9 cellular contexts compared by ENCODE assay signal in the genomic region with DNA sequence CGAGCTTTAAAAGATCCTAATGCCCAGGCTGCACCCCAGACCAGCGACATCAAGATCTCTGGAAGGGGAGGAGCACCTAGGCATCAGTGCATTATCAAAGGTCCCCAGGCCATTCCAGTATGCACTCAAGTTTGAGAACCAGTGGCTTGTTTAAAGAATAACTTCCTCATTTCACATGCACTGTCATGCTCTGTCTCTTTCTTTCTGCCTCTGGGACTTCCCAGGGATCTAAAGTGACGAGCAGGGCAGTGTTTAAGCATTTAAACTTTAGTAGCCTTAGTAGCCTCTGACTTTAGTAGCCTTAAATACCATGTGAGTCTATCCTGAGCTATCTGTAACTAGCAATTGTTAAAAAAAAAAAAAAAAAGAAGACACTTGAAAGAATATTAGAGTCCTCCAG. TPM values are rescaled to one million over a fixed set of nuclear protein-coding genes. Genes with fewer than 3 reads are reported as not detected.
DNase-seq lines count a peak whose midpoint lies in the region; ATAC-seq and TF ChIP-seq lines count a peak whose summit lies in the region.
"Had no signal": no experiment of that assay in that cellular context is flagged by ENCODE, and none has a peak within 500 bp of the region (broad histone marks: within the 10 kb centered on the region; RNA-seq: fewer than 3 reads in every experiment).

No MANE protein-coding gene starts in this region.

- H3K9me3 Mint-ChIP-seq in Caco-2 (ENCODE audit: unreplicated experiment) = peaks cover 1% of the 10 kb centered on the region

- H3K4me3 Mint-ChIP-seq in Caco-2 (ENCODE audit: unreplicated experiment) = peak overlapping the region; percentile 2

- ATAC-seq in GM19328 (IDR thresholded peaks at IDR 0.05; ENCODE audit: unreplicated experiment) (peak; percentile 92), HG02870 (IDR thresholded peaks at IDR 0.05; ENCODE audit: unreplicated experiment) (peak; percentile 98)

- H3K4me1 ChIP-seq in Caco-2 = peaks cover 24% of the 10 kb centered on the region

- H3K27me3 Mint-ChIP-seq in Caco-2 (ENCODE audit: insufficient read depth, unreplicated experiment) = peaks cover 6% of the 10 kb centered on the region

- TF ChIP-seq CTCF in Caco-2 (IDR thresholded peaks at IDR 0.05; ENCODE audit: insufficient read depth in 1 of 2, low read depth in 1 of 2, low read length in 1 of 2, severe bottlenecking in 1 of 2, unreplicated experiment in 1 of 2) (no peak), NB4 (IDR thresholded peaks at IDR 0.05; ENCODE audit: low read depth, low read length) (no peak)

- H3K9me3 ChIP-seq in Caco-2 (no peaks in the 10 kb centered on the region; the same call in 1 of the 2 replicates), MG63 (no peaks in the 10 kb centered on the region)

- peaks cover 14% of the 10 kb centered on the region for H3K4me1 Mint-ChIP-seq in Caco-2 (ENCODE audit: low read depth, unreplicated experiment)

- no peak overlapping the region for H3K27ac Mint-ChIP-seq in Caco-2 (ENCODE audit: unreplicated experiment)
- H3K27ac Mint-ChIP-seq: progenitor cell of endocrine pancreas had no signal

- no peak overlapping the region for H3K4me3 ChIP-seq in Caco-2 (ENCODE audit: low read depth, low read length)
- H3K4me3 ChIP-seq in NB4 (ENCODE audit: low read depth, low read length) = no peak overlapping the region
- H3K4me3 ChIP-seq in MG63 = no peak overlapping the region

- no peaks in the 10 kb centered on the region for H3K36me3 ChIP-seq in Caco-2 (ENCODE audit: control insufficient read depth, insufficient read depth, low read length)
- H3K36me3 ChIP-seq in MG63 = no peaks in the 10 kb centered on the region

- CTCF ChIA-PET in Caco-2 (lab: Charles Lee) = no interaction called here

- BruUV-seq in Caco-2 (replicated peaks; lab: Mats Ljungman, UMichigan) = no TSS peak

- TF ChIP-seq POLR2A in NB4 (IDR thresholded peaks at IDR 0.05; ENCODE audit: extremely low read depth, insufficient read length) = no peak

- no peaks in the 10 kb centered on the region for H3K36me3 Mint-ChIP-seq in Caco-2 (ENCODE audit: insufficient read depth, unreplicated experiment)

- intact Hi-C loops in Caco-2 (cut with micrococcal nuclease; ENCODE audit: unreplicated experiment) = no loop called here

- POLR2A ChIA-PET in Caco-2 (lab: Charles Lee) = no interaction called here

- H3K27me3 ChIP-seq in Caco-2 (replicated peaks; ENCODE audit: control insufficient read depth, insufficient read depth, low read length) = no peaks in the 10 kb centered on the region
- no peaks in the 10 kb centered on the region for H3K27me3 ChIP-seq in MG63

- no peak for DNase-seq in Caco-2
- DNase-seq in NB4 (ENCODE audit: low read depth) = peak; percentile 41
- DNase-seq in DMS79 treated with DMSO at 0.1 percent for 48 hours (lab: John Stamatoyannopoulos, UW) = no peak
- no peak for DNase-seq in NOMO-1 (lab: John Stamatoyannopoulos, UW; ENCODE audit: unreplicated experiment in 2 of 2)
- DNase-seq in MG63 = no peak
- DNase-seq in NCI-H524 (lab: John Stamatoyannopoulos, UW) = no peak

RNA-seq across cellular contexts. Expression of a gene that starts 8.9 kb away (rescaled TPM):
- total RNA-seq in Caco-2 (2022) = 189 and 208 TPM in 2 replicates
- total RNA-seq in MG63 (2014; rRNA removed; shearing (Covaris generic); ENCODE audit: low replicate concordance) = 16.0 and 46.0 TPM in 2 replicates

RNA-seq across cellular contexts. Expression of a gene that starts 43.1 kb away (rescaled TPM):
- not detected in 2 replicates for total RNA-seq in Caco-2 (2022)
- total RNA-seq in MG63 (2014; rRNA removed; shearing (Covaris generic); ENCODE audit: low replicate concordance) = not detected in 2 replicates
- total RNA-seq: progenitor cell of endocrine pancreas had no signal
